Comparison of ENCODE assay signal across 23 cellular contexts in genomic region chr16:77603656-77604055, GRCh38.
DNase-seq lines count a peak whose midpoint lies in the region; ATAC-seq, FAIRE-seq and TF ChIP-seq lines count a peak whose summit lies in the region.
"Had no signal": no experiment of that assay in that cellular context is flagged by ENCODE, and none has a peak within 500 bp of the region (broad histone marks: within the 10 kb centered on the region; RNA-seq: fewer than 3 reads in every experiment).

No MANE protein-coding gene starts in this region.

- H2BK20ac ChIP-seq in H1 (ENCODE audit: low read length): no peak overlapping the region

- H4K91ac ChIP-seq in H1 (replicated peaks; ENCODE audit: insufficient read length, low read length): no peak overlapping the region

- H2BK120ac ChIP-seq in H1 (replicated peaks; ENCODE audit: low read depth, low read length): no peak overlapping the region
- no peak overlapping the region for H2BK120ac ChIP-seq in mesendoderm (ENCODE audit: low read depth, low read length)

- H3K18ac ChIP-seq in H1 (ENCODE audit: extremely low read depth, low read length) (no peak overlapping the region), mesendoderm (ENCODE audit: low read length) (no peak overlapping the region)

- H3K27ac ChIP-seq in H1 (ENCODE audit: low read depth, low read length) (no peak overlapping the region), mesendoderm (ENCODE audit: low read depth, low read length) (no peak overlapping the region), lower lobe of right lung (no peak overlapping the region)
- H3K27ac ChIP-seq: A549; BLaER1 treated with 17β-estradiol and CSF1 and Interleukin-3, amounts not matched to agents 10 nM and 100 nM had no signal

- H3K9ac ChIP-seq in NT2/D1 (ENCODE audit: insufficient read length, low read depth): no peak overlapping the region
- no peak overlapping the region for H3K9ac ChIP-seq in H1 (replicated peaks in 1 of 4; ENCODE audit: extremely low read depth in 1 of 4, low read depth in 3 of 4, low read length in 3 of 4)
- no peak overlapping the region for H3K9ac ChIP-seq in mesendoderm (ENCODE audit: low read length)
- H3K9ac ChIP-seq: BLaER1 treated with 17β-estradiol and CSF1 and Interleukin-3, amounts not matched to agents 10 nM and 100 nM had no signal

- TF ChIP-seq POLR2A in H1 (IDR thresholded peaks at IDR 0.05; ENCODE audit: control extremely low read depth in 1 of 2, low read depth in 2 of 2, low read length in 2 of 2): no peak

- H3K4me1 ChIP-seq in NT2/D1 (ENCODE audit: insufficient read depth, insufficient read length): no peaks in the 10 kb centered on the region
- H3K4me1 ChIP-seq in H1 (replicated peaks in 1 of 4; ENCODE audit: control insufficient read depth in 3 of 4, insufficient read depth in 4 of 4, low read length in 3 of 4): peaks cover 0 to 6% (median 0%) of the 10 kb centered on the region in 4 experiments; a peak in 1 of 7 replicates
- H3K4me1 ChIP-seq in mesendoderm (ENCODE audit: control insufficient read depth, low read depth, low read length): no peaks in the 10 kb centered on the region
- no peaks in the 10 kb centered on the region for H3K4me1 ChIP-seq in lower lobe of right lung
- H3K4me1 ChIP-seq: A549; BE2C; BLaER1 treated with 17β-estradiol and CSF1 and Interleukin-3, amounts not matched to agents 10 nM and 100 nM had no signal

- H4K5ac ChIP-seq in H1 (ENCODE audit: insufficient read length, low read depth, low read length) (no peak overlapping the region), mesendoderm (ENCODE audit: low read length) (no peak overlapping the region)

- DNase-seq in ELF-1 (ENCODE audit: low read depth, low spot score): peak; percentile 63
- DNase-seq in NT2/D1 (ENCODE audit: low read depth, low spot score): peak; percentile 48
- no peak for DNase-seq in H1 (ENCODE audit: low read depth in 1 of 2, low spot score in 2 of 2)
- DNase-seq in mesendoderm: peak; percentile 40
- no peak for DNase-seq in lower lobe of right lung
- no peak for DNase-seq in COR-L47 (lab: John Stamatoyannopoulos, UW)
- DNase-seq: 8988T; ACHN; AML-193; BE2C; Calu3; CD4-positive, alpha-beta T cell; CD8-positive, alpha-beta memory T cell; DMS53; DMS79 treated with DMSO at 0.1 percent for 48 hours; GOT3; H9 had no signal

- POLR2A ChIA-PET in H1 (lab: Charles Lee; ENCODE audit: partially characterized antibody): no interaction called here

- H3K27me3 ChIP-seq in NT2/D1 (ENCODE audit: insufficient read depth, insufficient read length) (no peaks in the 10 kb centered on the region), H1 (replicated peaks in 1 of 4; ENCODE audit: control insufficient read depth in 3 of 4, extremely low read depth in 1 of 4, insufficient read depth in 3 of 4, low read length in 3 of 4) (no peaks in the 10 kb centered on the region), mesendoderm (ENCODE audit: insufficient read depth, low read length, poor library complexity) (no peaks in the 10 kb centered on the region), lower lobe of right lung (ENCODE audit: low read depth) (no peaks in the 10 kb centered on the region)
- H3K27me3 ChIP-seq: BE2C had no signal

- H2BK15ac ChIP-seq in H1 (ENCODE audit: low read length) (no peak overlapping the region), mesendoderm (replicated peaks; ENCODE audit: low read depth) (no peak overlapping the region)

- H3K4me2 ChIP-seq in H1 (ENCODE audit: insufficient read depth in 1 of 2, low read depth in 2 of 2, low read length in 2 of 2) (no peak overlapping the region; a peak in 1 of 4 replicates), mesendoderm (ENCODE audit: low read length) (no peak overlapping the region)
- H3K4me2 ChIP-seq: A549; BLaER1 treated with 17β-estradiol and CSF1 and Interleukin-3, amounts not matched to agents 10 nM and 100 nM had no signal

- ATAC-seq in lower lobe of right lung (no peak), GM18511 (IDR thresholded peaks at IDR 0.05; ENCODE audit: unreplicated experiment) (no peak)
- ATAC-seq: A549, HCT116 had no signal

- FAIRE-seq in H1 (lab: Jason Lieb, UNC): peak; percentile 45
- FAIRE-seq: A549, G401.6, GM12892 had no signal

- H2AK5ac ChIP-seq in H1 (ENCODE audit: low read depth, low read length): no peak overlapping the region
- H2AK5ac ChIP-seq in mesendoderm (ENCODE audit: low read length): no peak overlapping the region

- no peaks in the 10 kb centered on the region for H3K23me2 ChIP-seq in H1 (ENCODE audit: low read depth, low read length)

- no peak for TF ChIP-seq EP300 in H1 (IDR thresholded peaks at IDR 0.05; ENCODE audit: borderline replicate concordance in 1 of 2, low read depth in 2 of 2, low read length in 2 of 2)

- H3K56ac ChIP-seq in H1 (replicated peaks; ENCODE audit: insufficient read length, low read depth, low read length) (no peak overlapping the region), mesendoderm (ENCODE audit: low read length) (no peak overlapping the region)

- H3K4me3 ChIP-seq in NT2/D1 (ENCODE audit: insufficient read length, low read depth) (no peak overlapping the region), H1 (ENCODE audit: extremely low read depth in 1 of 4, insufficient read depth in 2 of 4, low read depth in 3 of 4, low read length in 4 of 4) (no peak overlapping the region), mesendoderm (ENCODE audit: low read length) (no peak overlapping the region), lower lobe of right lung (no peak overlapping the region)
- H3K4me3 ChIP-seq: A549; BLaER1 treated with 17β-estradiol and CSF1 and Interleukin-3, amounts not matched to agents 10 nM and 100 nM had no signal

- H3K36me3 ChIP-seq in NT2/D1 (ENCODE audit: insufficient read depth, insufficient read length, low read length) (no peaks in the 10 kb centered on the region), H1 (ENCODE audit: control insufficient read depth in 2 of 4, insufficient read depth in 4 of 4, low read length in 3 of 4) (no peaks in the 10 kb centered on the region; a peak in 1 of 8 replicates), mesendoderm (ENCODE audit: control insufficient read depth, insufficient read depth, low read length) (no peaks in the 10 kb centered on the region), lower lobe of right lung (no peaks in the 10 kb centered on the region)
- H3K36me3 ChIP-seq: BE2C; BLaER1 treated with 17β-estradiol and CSF1 and Interleukin-3, amounts not matched to agents 10 nM and 100 nM had no signal

- 81% methylated on average over 2 of the region's 2 CpGs; no CpG with 5 or more reads in 1 of the 2 experiments for WGBS in H1 (ENCODE audit: extremely low coverage in 1 of 2, insufficient coverage in 1 of 2, insufficient read length in 1 of 2, insufficient replicate concordance in 2 of 2, low coverage in 1 of 2, low lambda C conversion rate in 2 of 2, missing lambda C conversion rate in 1 of 2), 2 experiments
- WGBS in mesendoderm (ENCODE audit: extremely low coverage, insufficient coverage, low lambda C conversion rate): no CpG with 5 or more reads among the region's 2 CpGs

- peak overlapping the region; percentile 72; the same call in 1 of the 2 replicates for H2AFZ ChIP-seq in H1 (ENCODE audit: low read length)

- intact Hi-C loops in lower lobe of right lung (cut with DNase I): no loop called here

- no peak overlapping the region for H2BK5ac ChIP-seq in H1 (ENCODE audit: low read depth, low read length)
- no peak overlapping the region for H2BK5ac ChIP-seq in mesendoderm (ENCODE audit: low read length)

- CTCF ChIA-PET in H1 (lab: Charles Lee; ENCODE audit: partially characterized antibody): interaction anchor here (1.1 to 5.6 kb wide), 6 partner anchors 18 to 166 kb away, joined by 3 to 38 read pairs (median 6); no protein-coding TSS in a partner anchor

- no peak overlapping the region for H3K4ac ChIP-seq in H1 (replicated peaks; ENCODE audit: insufficient read length, low read depth, low read length)
- H3K4ac ChIP-seq in mesendoderm (ENCODE audit: low read depth, low read length): no peak overlapping the region

- no peak for TF ChIP-seq RAD21 in H1 (IDR thresholded peaks at IDR 0.05 in 1 of 2, conservative IDR thresholded peaks at IDR 0.05 in 1 of 2; ENCODE audit: low read depth in 2 of 2, low read length in 2 of 2)

- H3K9me3 ChIP-seq in NT2/D1 (ENCODE audit: insufficient read depth, low read length) (peaks cover 28% of the 10 kb centered on the region), H1 (ENCODE audit: insufficient read depth in 2 of 2, low read depth in 1 of 2, low read length in 1 of 2) (peaks cover 5% of the 10 kb centered on the region in 2 experiments; a peak in 2 of 4 replicates), lower lobe of right lung (no peaks in the 10 kb centered on the region)
- H3K9me3 ChIP-seq: BE2C had no signal

- H2BK12ac ChIP-seq in H1 (ENCODE audit: low read depth, low read length): no peak overlapping the region

- H3K79me2 ChIP-seq in H1 (ENCODE audit: control insufficient read depth in 1 of 2, insufficient read depth in 2 of 2, low read length in 2 of 2) (no peaks in the 10 kb centered on the region), mesendoderm (ENCODE audit: control insufficient read depth, insufficient read depth, low read length) (no peaks in the 10 kb centered on the region)

- no peaks in the 10 kb centered on the region for H4K20me1 ChIP-seq in H1 (replicated peaks in 1 of 2; ENCODE audit: control insufficient read depth in 1 of 2, insufficient read depth in 2 of 2, low read length in 2 of 2)
- H4K20me1 ChIP-seq: BLaER1 treated with 17β-estradiol and CSF1 and Interleukin-3, amounts not matched to agents 10 nM and 100 nM had no signal

- H3K79me1 ChIP-seq in H1 (ENCODE audit: low read depth, low read length) (no peaks in the 10 kb centered on the region), mesendoderm (ENCODE audit: low read length) (no peaks in the 10 kb centered on the region)

- H4K8ac ChIP-seq in H1 (ENCODE audit: extremely low read depth, insufficient read depth, low read length) (no peak overlapping the region), mesendoderm (ENCODE audit: low read depth, low read length) (no peak overlapping the region)

- H3K14ac ChIP-seq in H1 (ENCODE audit: insufficient read length): no peak overlapping the region

- TF ChIP-seq CTCF in H1 (IDR thresholded peaks at IDR 0.05; ENCODE audit: control extremely low read depth in 1 of 3, insufficient read depth in 1 of 3, low read depth in 1 of 3, low read length in 3 of 3) (no peak), lower lobe of right lung (IDR thresholded peaks at IDR 0.05) (no peak)

- no peak overlapping the region for H3K23ac ChIP-seq in H1 (ENCODE audit: insufficient read length)
- H3K23ac ChIP-seq in mesendoderm (ENCODE audit: low read length): no peak overlapping the region

TF ChIP-seq in H1, 55 proteins besides CTCF, POLR2A, EP300 and RAD21 (continues in another document):
- TF ChIP-seq GABPA (IDR thresholded peaks at IDR 0.05; ENCODE audit: borderline replicate concordance, insufficient read depth, low read length) (no peak), SRF (IDR thresholded peaks at IDR 0.05; ENCODE audit: low read depth, low read length) (no peak), YY1 (IDR thresholded peaks at IDR 0.05; ENCODE audit: low read depth, low read length) (no peak)

Comparison
In these comparisons a context has a peak if more than half of its experiments do, and no peak if none do; other contexts are left out.
1. DNase-seq: peak in ELF-1 (single experiment), NT2/D1 (single experiment) and mesendoderm (single experiment); none in H1 (0 of 2), lower lobe of right lung (single experiment) and COR-L47 (single experiment).